ENCODE assay signal across 17 cellular contexts in the genomic region with DNA sequence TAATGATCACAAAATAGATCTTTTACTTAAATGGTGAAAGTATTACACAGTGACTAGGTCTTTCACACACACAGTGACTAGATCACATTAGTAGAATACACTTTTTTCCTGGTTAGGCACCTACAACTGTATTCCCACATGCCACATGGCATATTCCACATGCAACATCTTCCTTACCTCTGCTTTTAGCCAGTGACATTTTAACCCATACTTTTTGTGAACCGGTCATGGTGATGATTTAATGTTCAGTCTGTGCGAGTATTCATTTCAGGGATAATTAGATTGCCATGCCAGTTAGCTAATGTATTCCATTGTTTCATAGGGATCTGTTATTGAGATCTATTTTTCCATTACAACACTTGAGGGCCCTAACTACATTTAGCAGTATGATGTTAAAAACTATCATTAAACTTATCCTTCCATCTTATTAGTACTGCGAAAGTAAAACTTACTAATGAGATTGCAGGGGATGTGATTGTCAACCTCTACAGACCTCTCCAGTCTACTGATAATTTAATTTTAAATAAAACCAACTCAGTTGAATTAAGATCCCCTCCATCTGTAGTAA. TPM values are rescaled to one million over a fixed set of nuclear protein-coding genes. Genes with fewer than 3 reads are reported as not detected.
A peak's percentile ranks its signal among the peaks of the same experiment; 100 is the strongest.
DNase-seq lines count a peak whose midpoint lies in the region; ATAC-seq and TF ChIP-seq lines count a peak whose summit lies in the region.
"Had no signal": no experiment of that assay in that cellular context is flagged by ENCODE, and none has a peak within 500 bp of the region (broad histone marks: within the 10 kb centered on the region; RNA-seq: fewer than 3 reads in every experiment).

No MANE protein-coding gene starts in this region.

- 65 to 77% (median 72%) methylated on average over 3 of the region's 3 CpGs for WGBS in heart left ventricle, 4 donors
- 69% methylated on average over 3 of the region's 3 CpGs for WGBS in SK-N-SH (ENCODE audit: low lambda C conversion rate)

- H3K4me1 Mint-ChIP-seq in activated T-helper 1 cell treated with anti-CD3 and anti-CD28 coated beads, Interleukin-12 subunit alpha, Interleukin-12 subunit beta, Interleukin-2, Interleukin-4 antibody, amounts not matched to agents 30 ng/mL and 10 ng/mL and 1 ng/mL, durations not matched to agents 14 hours and 24 hours and 36 hours (ENCODE audit: low read depth): no peaks in the 10 kb centered on the region
- H3K4me1 Mint-ChIP-seq in effector memory CD8-positive, alpha-beta T cell (ENCODE audit: low read depth in 2 of 2): peaks cover 0 to 3% of the 10 kb centered on the region in 2 donors

- H3K36me3 Mint-ChIP-seq in activated T-helper 1 cell treated with anti-CD3 and anti-CD28 coated beads, Interleukin-12 subunit alpha, Interleukin-12 subunit beta, Interleukin-2, Interleukin-4 antibody, amounts not matched to agents 30 ng/mL and 10 ng/mL and 1 ng/mL, durations not matched to agents 14 hours and 24 hours and 36 hours (ENCODE audit: low read depth): peaks cover 8% of the 10 kb centered on the region
- no peaks in the 10 kb centered on the region for H3K36me3 Mint-ChIP-seq in effector memory CD8-positive, alpha-beta T cell (ENCODE audit: insufficient read depth)

- no peaks in the 10 kb centered on the region for H3K79me2 ChIP-seq in SK-N-SH (ENCODE audit: insufficient read depth)

- no peaks in the 10 kb centered on the region for H3K9me2 ChIP-seq in SK-N-SH

- TF ChIP-seq POLR2A in heart left ventricle (IDR thresholded peaks at IDR 0.05): no peak

- intact Hi-C loops in left ventricle myocardium inferior (cut with micrococcal nuclease): no loop called here
- intact Hi-C loops in heart left ventricle (cut with DNase I): no loop called here
- intact Hi-C loops in activated T-helper 1 cell treated with anti-CD3 and anti-CD28 coated beads, Interleukin-12 subunit alpha, Interleukin-12 subunit beta, Interleukin-2, Interleukin-4 antibody, amounts not matched to agents 30 ng/mL and 10 ng/mL and 1 ng/mL, durations not matched to agents 14 hours and 24 hours and 36 hours (cut with micrococcal nuclease): no loop called here

- CTCF ChIA-PET in SK-N-SH (lab: Yijun Ruan, JAX): interaction anchor here (0.9 kb wide), 1 partner anchor 21 kb away, joined by 3 read pairs; no protein-coding TSS in a partner anchor

- H3K4me3 ChIP-seq in left ventricle myocardium inferior: no peak overlapping the region
- no peak overlapping the region for H3K4me3 ChIP-seq in heart left ventricle
- H3K4me3 ChIP-seq in SK-N-SH (ENCODE audit: low read depth in 2 of 2, low read length in 1 of 2): no peak overlapping the region
- H3K4me3 ChIP-seq: BLaER1 had no signal

- H3K27me3 Mint-ChIP-seq in activated T-helper 1 cell treated with anti-CD3 and anti-CD28 coated beads, Interleukin-12 subunit alpha, Interleukin-12 subunit beta, Interleukin-2, Interleukin-4 antibody, amounts not matched to agents 30 ng/mL and 10 ng/mL and 1 ng/mL, durations not matched to agents 14 hours and 24 hours and 36 hours (ENCODE audit: insufficient read depth): no peaks in the 10 kb centered on the region
- no peaks in the 10 kb centered on the region for H3K27me3 Mint-ChIP-seq in effector memory CD8-positive, alpha-beta T cell
- H3K27me3 Mint-ChIP-seq: CD4-positive, CD25-positive, alpha-beta regulatory T cell had no signal

- no peaks in the 10 kb centered on the region for H3K9me3 Mint-ChIP-seq in activated T-helper 1 cell treated with anti-CD3 and anti-CD28 coated beads, Interleukin-12 subunit alpha, Interleukin-12 subunit beta, Interleukin-2, Interleukin-4 antibody, amounts not matched to agents 30 ng/mL and 10 ng/mL and 1 ng/mL, durations not matched to agents 14 hours and 24 hours and 36 hours
- H3K9me3 Mint-ChIP-seq in effector memory CD8-positive, alpha-beta T cell: no peaks in the 10 kb centered on the region
- H3K9me3 Mint-ChIP-seq: CD8-positive, alpha-beta T cell had no signal

- H3K4me3 Mint-ChIP-seq in activated T-helper 1 cell treated with anti-CD3 and anti-CD28 coated beads, Interleukin-12 subunit alpha, Interleukin-12 subunit beta, Interleukin-2, Interleukin-4 antibody, amounts not matched to agents 30 ng/mL and 10 ng/mL and 1 ng/mL, durations not matched to agents 14 hours and 24 hours and 36 hours: no peak overlapping the region
- no peak overlapping the region for H3K4me3 Mint-ChIP-seq in effector memory CD8-positive, alpha-beta T cell
- H3K4me3 Mint-ChIP-seq: CD4-positive, CD25-positive, alpha-beta regulatory T cell; CD8-positive, alpha-beta T cell had no signal

- TF ChIP-seq RAD21 in SK-N-SH (IDR thresholded peaks at IDR 0.05; ENCODE audit: low read length): no peak

- POLR2A ChIA-PET in SK-N-SH (lab: Yijun Ruan, JAX): no interaction called here

- H3K4me2 ChIP-seq in SK-N-SH: no peak overlapping the region
- H3K4me2 ChIP-seq: BLaER1 had no signal

- H3K9me3 ChIP-seq in left ventricle myocardium inferior (replicated peaks) (no peaks in the 10 kb centered on the region), heart left ventricle (no peaks in the 10 kb centered on the region), SK-N-SH (no peaks in the 10 kb centered on the region)
- H3K9me3 ChIP-seq: BLaER1, Caco-2 had no signal

- no peak overlapping the region for H3K9ac ChIP-seq in SK-N-SH
- H3K9ac ChIP-seq: BLaER1 had no signal

- H3K27me3 ChIP-seq in left ventricle myocardium inferior (ENCODE audit: low read depth): no peaks in the 10 kb centered on the region
- no peaks in the 10 kb centered on the region for H3K27me3 ChIP-seq in heart left ventricle
- no peaks in the 10 kb centered on the region for H3K27me3 ChIP-seq in SK-N-SH (ENCODE audit: insufficient read depth)
- H3K27me3 ChIP-seq: BLaER1 had no signal

- no peak overlapping the region for H2AFZ ChIP-seq in SK-N-SH (ENCODE audit: low read depth)

- no peak for DNase-seq in left ventricle myocardium inferior
- DNase-seq in heart left ventricle: no peak
- peak; percentile 5 for DNase-seq in NCI-H69 (lab: John Stamatoyannopoulos, UW)
- peak; percentile 60 for DNase-seq in SK-N-SH
- no peak for DNase-seq in activated T-helper 1 cell treated with anti-CD3 and anti-CD28 coated beads, Interleukin-12 subunit alpha, Interleukin-12 subunit beta, Interleukin-2, Interleukin-4 antibody, amounts not matched to agents 30 ng/mL and 10 ng/mL and 1 ng/mL, durations not matched to agents 14 hours and 24 hours and 36 hours (ENCODE audit: low spot score)
- DNase-seq in effector memory CD8-positive, alpha-beta T cell: no peak
- DNase-seq: Caco-2; CD4-positive, CD25-positive, alpha-beta regulatory T cell; CD8-positive, alpha-beta T cell; DMS153; DND-41; GOT3; HCEC 1CT had no signal

- TF ChIP-seq CTCF in left ventricle myocardium inferior (IDR thresholded peaks at IDR 0.05; ENCODE audit: borderline replicate concordance): no peak
- no peak for TF ChIP-seq CTCF in heart left ventricle (IDR thresholded peaks at IDR 0.05)
- TF ChIP-seq CTCF in SK-N-SH (IDR thresholded peaks at IDR 0.05): no peak

- ATAC-seq in heart left ventricle: no peak
- ATAC-seq in effector memory CD8-positive, alpha-beta T cell (replicated peaks): no peak
- ATAC-seq: CD8-positive, alpha-beta T cell had no signal

- peak in 1 of 2 experiments; percentile 35; a peak in 1 of 4 replicates for TF ChIP-seq EP300 in SK-N-SH (IDR thresholded peaks at IDR 0.05; ENCODE audit: borderline replicate concordance in 1 of 2, low read depth in 1 of 2, low read length in 1 of 2)

- peaks cover 5% of the 10 kb centered on the region for H4K20me1 ChIP-seq in SK-N-SH (ENCODE audit: insufficient read depth)

- H3F3A ChIP-seq in SK-N-SH (replicated peaks; ENCODE audit: insufficient read depth): peaks cover 15% of the 10 kb centered on the region

- H3K36me3 ChIP-seq in left ventricle myocardium inferior: peaks cover 10% of the 10 kb centered on the region
- H3K36me3 ChIP-seq in heart left ventricle: peaks cover 0 to 22% (median 7%) of the 10 kb centered on the region in 9 donors
- peaks cover 0 to 4% of the 10 kb centered on the region in 2 experiments for H3K36me3 ChIP-seq in SK-N-SH (replicated peaks in 1 of 2; ENCODE audit: control insufficient read depth in 1 of 2, insufficient read depth in 2 of 2, low read length in 1 of 2)

- H3K4me1 ChIP-seq in left ventricle myocardium inferior: peaks cover 42% of the 10 kb centered on the region
- H3K4me1 ChIP-seq in heart left ventricle: peaks cover 0 to 27% (median 2%) of the 10 kb centered on the region in 12 donors
- peaks cover 13 to 24% of the 10 kb centered on the region in 2 experiments; a peak in 3 of 4 replicates for H3K4me1 ChIP-seq in SK-N-SH (ENCODE audit: control insufficient read depth in 1 of 2, insufficient read depth in 2 of 2, low read depth in 1 of 2, low read length in 1 of 2)
- H3K4me1 ChIP-seq: BLaER1, Caco-2 had no signal

- no peak overlapping the region for H3K27ac Mint-ChIP-seq in activated T-helper 1 cell treated with anti-CD3 and anti-CD28 coated beads, Interleukin-12 subunit alpha, Interleukin-12 subunit beta, Interleukin-2, Interleukin-4 antibody, amounts not matched to agents 30 ng/mL and 10 ng/mL and 1 ng/mL, durations not matched to agents 14 hours and 24 hours and 36 hours
- H3K27ac Mint-ChIP-seq in effector memory CD8-positive, alpha-beta T cell: no peak overlapping the region
- H3K27ac Mint-ChIP-seq: CD4-positive, CD25-positive, alpha-beta regulatory T cell; CD8-positive, alpha-beta T cell had no signal

- H3K27ac ChIP-seq in left ventricle myocardium inferior (replicated peaks): peak overlapping the region; percentile 86
- H3K27ac ChIP-seq in heart left ventricle: peak overlapping the region in 2 of 12 donors; percentile 73 to 74
- peak overlapping the region in 1 of 2 experiments; percentile 61; a peak in 2 of 4 replicates for H3K27ac ChIP-seq in SK-N-SH (ENCODE audit: low read depth in 2 of 2, low read length in 1 of 2)
- H3K27ac ChIP-seq: BLaER1, C4-2B had no signal

RNA-seq across cellular contexts. Expression of a gene that starts 28.3 kb away (rescaled TPM):
- total RNA-seq in left ventricle myocardium inferior (22.5 TPM), heart left ventricle (10 to 100 TPM; 14.3 to 21.6 (median 18.4) TPM)
- polyA plus RNA-seq in heart left ventricle (10 to 100 TPM; 17.6 to 22.3 TPM), SK-N-SH (2012; rRNA removed) (13.0 and 18.6 TPM in 2 replicates)
- 13.2 and 13.4 TPM in 2 replicates for polyA plus RNA-seq in SK-N-SH (2012; cell fraction: cytosol; rRNA removed)
- 27.3 and 45.4 TPM in 2 replicates for polyA plus RNA-seq in SK-N-SH (2012; cell fraction: nucleus; rRNA removed)
- 33.4 and 33.5 TPM in 2 replicates for total RNA-seq in activated T-helper 1 cell treated with anti-CD3 and anti-CD28 coated beads, Interleukin-12 subunit alpha, Interleukin-12 subunit beta, Interleukin-2, Interleukin-4 antibody, amounts not matched to agents 30 ng/mL and 10 ng/mL and 1 ng/mL, durations not matched to agents 14 hours and 24 hours and 36 hours

RNA-seq across cellular contexts. Expression of a gene that starts 32.7 kb away (rescaled TPM):
- 1.8 TPM for total RNA-seq in left ventricle myocardium inferior
- 10 to 100 TPM in 1 of 9 donors, 1 to 10 TPM in 4, under 1 TPM in 1, not detected in 3; 0.42 to 11.4 (median 1.7) TPM for total RNA-seq in heart left ventricle
- polyA plus RNA-seq in heart left ventricle: 1 to 10 TPM in 1 of 2 donors, not detected in 1; 1.1 TPM
- polyA plus RNA-seq in SK-N-SH (2012; rRNA removed): not detected in 2 replicates
- not detected in 2 replicates for polyA plus RNA-seq in SK-N-SH (2012; cell fraction: cytosol; rRNA removed)
- not detected in 2 replicates for polyA plus RNA-seq in SK-N-SH (2012; cell fraction: nucleus; rRNA removed)
- total RNA-seq in activated T-helper 1 cell treated with anti-CD3 and anti-CD28 coated beads, Interleukin-12 subunit alpha, Interleukin-12 subunit beta, Interleukin-2, Interleukin-4 antibody, amounts not matched to agents 30 ng/mL and 10 ng/mL and 1 ng/mL, durations not matched to agents 14 hours and 24 hours and 36 hours: not detected in 2 replicates
- total RNA-seq: A172; A673; CD4-positive, CD25-positive, alpha-beta regulatory T cell; CD8-positive, alpha-beta T cell had no signal

RNA-seq across cellular contexts. Expression of a gene that starts 44.3 kb away (rescaled TPM):
- total RNA-seq in left ventricle myocardium inferior (34.3 TPM), heart left ventricle (10 to 100 TPM; 27.6 to 42.2 (median 32.9) TPM)
- polyA plus RNA-seq in heart left ventricle (10 to 100 TPM; 23.2 to 33.9 TPM), SK-N-SH (2012; rRNA removed) (29.8 and 39.6 TPM in 2 replicates)
- polyA plus RNA-seq in SK-N-SH (2012; cell fraction: cytosol; rRNA removed): 29.3 and 35.0 TPM in 2 replicates
- 21.0 and 29.3 TPM in 2 replicates for polyA plus RNA-seq in SK-N-SH (2012; cell fraction: nucleus; rRNA removed)
- total RNA-seq in activated T-helper 1 cell treated with anti-CD3 and anti-CD28 coated beads, Interleukin-12 subunit alpha, Interleukin-12 subunit beta, Interleukin-2, Interleukin-4 antibody, amounts not matched to agents 30 ng/mL and 10 ng/mL and 1 ng/mL, durations not matched to agents 14 hours and 24 hours and 36 hours: 28.5 and 28.6 TPM in 2 replicates

Comparison
In these comparisons a context has a peak if more than half of its experiments do, and no peak if none do; other contexts are left out.
1. DNase-seq: peak in NCI-H69 (single experiment) and SK-N-SH (single experiment); none in left ventricle myocardium inferior (single experiment), heart left ventricle (0 of 5), activated T-helper 1 cell treated with anti-CD3 and anti-CD28 coated beads, Interleukin-12 subunit alpha, Interleukin-12 subunit beta, Interleukin-2, Interleukin-4 antibody, amounts not matched to agents 30 ng/mL and 10 ng/mL and 1 ng/mL, durations not matched to agents 14 hours and 24 hours and 36 hours (single experiment) and effector memory CD8-positive, alpha-beta T cell (0 of 3).